ENCODE assay signal across 1 cellular context in the genomic region with DNA sequence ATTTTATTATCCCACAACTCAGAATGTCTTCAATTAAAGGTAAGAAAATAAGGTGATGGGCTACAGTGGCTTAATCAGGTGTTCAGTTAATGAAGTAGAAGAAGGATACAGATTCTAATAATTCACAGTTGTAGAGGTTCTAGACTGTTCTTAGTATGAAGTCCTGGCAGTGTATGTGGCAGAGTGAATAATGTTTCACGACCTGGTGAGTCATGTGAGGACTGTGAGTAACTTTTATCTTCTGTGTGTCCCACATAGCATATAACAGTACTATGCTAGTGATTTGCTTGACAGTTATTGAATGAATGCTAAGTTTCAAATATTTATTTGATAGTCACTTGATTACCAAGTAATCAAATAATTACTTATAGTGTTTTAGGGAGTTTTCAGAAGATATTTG.
TF ChIP-seq lines count a peak whose summit lies in the region.

No MANE protein-coding gene starts in this region.

TF ChIP-seq in HepG2, 621 proteins besides CTCF, POLR2A, EP300 and RAD21:
- TF ChIP-seq ZNF501 (CRISPR knock-in tag; IDR thresholded peaks at IDR 0.05) = no peak
- TF ChIP-seq SP140L (CRISPR knock-in tag; IDR thresholded peaks at IDR 0.05; ENCODE audit: borderline replicate concordance) = no peak
- TF ChIP-seq HOXA9 (CRISPR knock-in tag; IDR thresholded peaks at IDR 0.05; ENCODE audit: borderline replicate concordance) = no peak
- TF ChIP-seq ZNF556 (CRISPR knock-in tag; IDR thresholded peaks at IDR 0.05; ENCODE audit: borderline replicate concordance) = no peak
- TF ChIP-seq SMARCC2 (IDR thresholded peaks at IDR 0.05) = no peak
- TF ChIP-seq TARDBP (CRISPR knock-in tag; IDR thresholded peaks at IDR 0.05) = no peak
- no peak for TF ChIP-seq RBAK (CRISPR knock-in tag; IDR thresholded peaks at IDR 0.05)
- TF ChIP-seq, protein P1, sequence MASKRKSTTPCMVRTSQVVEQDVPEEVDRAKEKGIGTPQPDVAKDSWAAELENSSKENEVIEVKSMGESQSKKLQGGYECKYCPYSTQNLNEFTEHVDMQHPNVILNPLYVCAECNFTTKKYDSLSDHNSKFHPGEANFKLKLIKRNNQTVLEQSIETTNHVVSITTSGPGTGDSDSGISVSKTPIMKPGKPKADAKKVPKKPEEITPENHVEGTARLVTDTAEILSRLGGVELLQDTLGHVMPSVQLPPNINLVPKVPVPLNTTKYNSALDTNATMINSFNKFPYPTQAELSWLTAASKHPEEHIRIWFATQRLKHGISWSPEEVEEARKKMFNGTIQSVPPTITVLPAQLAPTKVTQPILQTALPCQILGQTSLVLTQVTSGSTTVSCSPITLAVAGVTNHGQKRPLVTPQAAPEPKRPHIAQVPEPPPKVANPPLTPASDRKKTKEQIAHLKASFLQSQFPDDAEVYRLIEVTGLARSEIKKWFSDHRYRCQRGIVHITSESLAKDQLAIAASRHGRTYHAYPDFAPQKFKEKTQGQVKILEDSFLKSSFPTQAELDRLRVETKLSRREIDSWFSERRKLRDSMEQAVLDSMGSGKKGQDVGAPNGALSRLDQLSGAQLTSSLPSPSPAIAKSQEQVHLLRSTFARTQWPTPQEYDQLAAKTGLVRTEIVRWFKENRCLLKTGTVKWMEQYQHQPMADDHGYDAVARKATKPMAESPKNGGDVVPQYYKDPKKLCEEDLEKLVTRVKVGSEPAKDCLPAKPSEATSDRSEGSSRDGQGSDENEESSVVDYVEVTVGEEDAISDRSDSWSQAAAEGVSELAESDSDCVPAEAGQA (IDR thresholded peaks at IDR 0.05; ENCODE audit: low read depth) = no peak
- TF ChIP-seq, protein P1 (CRISPR knock-in tag; IDR thresholded peaks at IDR 0.05; ENCODE audit: borderline replicate concordance) = no peak
- no peak for TF ChIP-seq ZSCAN25 (CRISPR knock-in tag; IDR thresholded peaks at IDR 0.05)
- TF ChIP-seq SOX5 (CRISPR knock-in tag; IDR thresholded peaks at IDR 0.05; ENCODE audit: borderline replicate concordance) = no peak
- TF ChIP-seq SAFB2 (CRISPR knock-in tag; IDR thresholded peaks at IDR 0.05; ENCODE audit: borderline replicate concordance, low read depth) = no peak
- no peak for TF ChIP-seq ZSCAN30 (CRISPR knock-in tag; IDR thresholded peaks at IDR 0.05)
- TF ChIP-seq ZNF510 (CRISPR knock-in tag; IDR thresholded peaks at IDR 0.05; ENCODE audit: low read depth) = no peak
- TF ChIP-seq, protein P2, sequence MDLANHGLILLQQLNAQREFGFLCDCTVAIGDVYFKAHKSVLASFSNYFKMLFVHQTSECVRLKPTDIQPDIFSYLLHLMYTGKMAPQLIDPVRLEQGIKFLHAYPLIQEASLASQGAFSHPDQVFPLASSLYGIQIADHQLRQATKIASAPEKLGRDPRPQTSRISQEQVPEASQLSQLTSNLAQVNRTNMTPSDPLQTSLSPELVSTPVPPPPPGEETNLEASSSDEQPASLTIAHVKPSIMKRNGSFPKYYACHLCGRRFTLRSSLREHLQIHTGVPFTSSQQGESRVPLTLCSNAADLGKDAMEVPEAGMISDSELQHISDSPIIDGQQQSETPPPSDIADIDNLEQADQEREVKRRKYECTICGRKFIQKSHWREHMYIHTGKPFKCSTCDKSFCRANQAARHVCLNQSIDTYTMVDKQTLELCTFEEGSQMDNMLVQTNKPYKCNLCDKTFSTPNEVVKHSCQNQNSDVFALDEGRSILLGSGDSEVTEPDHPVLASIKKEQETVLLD (CRISPR knock-in tag; IDR thresholded peaks at IDR 0.05; ENCODE audit: low read depth) = no peak
- no peak for TF ChIP-seq EEA1 (CRISPR knock-in tag; IDR thresholded peaks at IDR 0.05; ENCODE audit: borderline replicate concordance)
